13 cellular contexts compared by ENCODE assay signal in the genomic region with DNA sequence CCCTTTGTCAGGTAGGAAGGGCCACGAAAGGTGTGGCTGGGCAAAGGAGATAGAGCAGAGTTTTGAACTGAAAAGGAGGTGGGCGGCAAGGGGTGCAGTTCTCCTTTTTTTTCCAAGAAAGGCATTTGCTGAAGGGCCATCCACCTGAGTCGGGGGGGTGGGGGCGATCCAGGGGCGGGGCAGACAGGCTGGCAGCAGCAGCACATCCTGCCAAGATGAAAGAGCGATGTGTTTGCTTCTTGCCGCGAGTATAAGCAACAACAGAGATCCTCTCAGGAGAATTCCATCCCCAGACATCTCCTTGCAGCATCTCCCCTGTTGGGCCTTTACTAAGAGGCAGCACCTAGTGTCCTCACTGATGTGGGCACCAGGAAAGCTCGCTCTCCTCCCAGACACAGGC.
A peak's percentile ranks its signal among the peaks of the same experiment; 100 is the strongest.
DNase-seq lines count a peak whose midpoint lies in the region; ATAC-seq lines count a peak whose summit lies in the region.
"Had no signal": no experiment of that assay in that cellular context is flagged by ENCODE, and none has a peak within 500 bp of the region (broad histone marks: within the 10 kb centered on the region; RNA-seq: fewer than 3 reads in every experiment).

No MANE protein-coding gene starts in this region.

- peak overlapping the region; percentile 93 for H3K27ac ChIP-seq in thymus (ENCODE audit: low read depth)
- H3K27ac ChIP-seq: hepatocyte had no signal

- no peaks in the 10 kb centered on the region for H3K9me3 ChIP-seq in thymus (ENCODE audit: control insufficient read depth)

- H3K4me1 ChIP-seq in thymus (ENCODE audit: control insufficient read depth, insufficient read depth, low read length), result peaks cover 44% of the 10 kb centered on the region

- no peaks in the 10 kb centered on the region for H3K27me3 ChIP-seq in thymus (ENCODE audit: control insufficient read depth, insufficient read depth)
- H3K27me3 ChIP-seq: hepatocyte had no signal

- H3K4me3 ChIP-seq in thymus (ENCODE audit: low read length), result peak overlapping the region; percentile 40
- H3K4me3 ChIP-seq: hepatocyte had no signal

- no peaks in the 10 kb centered on the region for H3K36me3 ChIP-seq in thymus (ENCODE audit: control insufficient read depth, insufficient read depth)

- ATAC-seq in HG02759 (IDR thresholded peaks at IDR 0.05; ENCODE audit: unreplicated experiment), result no peak

- peak; percentile 7 for DNase-seq in stimulated activated CD4-positive, alpha-beta T cell treated with anti-CD3 and anti-CD28 coated beads, Interleukin-4, amount 100 ng/mL, for 24 hours
- DNase-seq in stimulated activated CD4-positive, alpha-beta T cell treated with anti-CD3 and anti-CD28 coated beads, Interleukin-2, amount 100 ng/mL, for 24 hours, result no peak
- DNase-seq in NCI-H69 (lab: John Stamatoyannopoulos, UW) (peak; percentile 19), amygdala (lab: John Stamatoyannopoulos, UW) (no peak)
- DNase-seq in central memory CD4-positive, alpha-beta T cell, result peak; percentile 13
- DNase-seq: activated CD4-positive, CD25-positive, alpha-beta regulatory T cell treated with anti-CD3 and anti-CD28 coated beads, Interleukin-2, amount 50 U/mL, for 72 hours; GF-D8; NCI-H187 treated with DMSO at 0.1 percent for 48 hours; NCI-H510A; nephron progenitor cell had no signal

- 45% methylated on average over 9 of the region's 9 CpGs for WGBS in thymus

Comparison
In these comparisons a context has a peak if more than half of its experiments do, and no peak if none do; other contexts are left out.
1. DNase-seq: peak in stimulated activated CD4-positive, alpha-beta T cell treated with anti-CD3 and anti-CD28 coated beads, Interleukin-4, amount 100 ng/mL, for 24 hours (single experiment), NCI-H69 (single experiment) and central memory CD4-positive, alpha-beta T cell (single experiment); none in stimulated activated CD4-positive, alpha-beta T cell treated with anti-CD3 and anti-CD28 coated beads, Interleukin-2, amount 100 ng/mL, for 24 hours (0 of 2) and amygdala (0 of 56).